15 cellular contexts compared by ENCODE assay signal in genomic region chr3:103085465-103085864, GRCh38.
DNase-seq lines count a peak whose midpoint lies in the region; ATAC-seq and TF ChIP-seq lines count a peak whose summit lies in the region.
"Had no signal": no experiment of that assay in that cellular context is flagged by ENCODE, and none has a peak within 500 bp of the region (broad histone marks: within the 10 kb centered on the region; RNA-seq: fewer than 3 reads in every experiment).

No MANE protein-coding gene starts in this region.

- H3K79me2 ChIP-seq in hepatocyte: no peaks in the 10 kb centered on the region

- H3K27ac ChIP-seq in hepatocyte: peak overlapping the region; percentile 56
- H3K27ac ChIP-seq in caudate nucleus (ENCODE audit: low read depth, low read length): no peak overlapping the region
- H3K27ac ChIP-seq: SK-N-MC had no signal

- H3K4me3 ChIP-seq in hepatocyte: no peak overlapping the region
- H3K4me3 ChIP-seq: SK-N-MC had no signal

- H3K27me3 ChIP-seq in hepatocyte: no peaks in the 10 kb centered on the region

- no peaks in the 10 kb centered on the region for H4K20me1 ChIP-seq in hepatocyte (ENCODE audit: insufficient read depth, poor library complexity, severe bottlenecking)

- no peaks in the 10 kb centered on the region for H3K4me1 Mint-ChIP-seq in nephron progenitor cell
- H3K4me1 Mint-ChIP-seq: activated naive CD4-positive, alpha-beta T cell treated with anti-CD3 and anti-CD28 coated beads, Interleukin-2, amount 50 U/mL, for 24 hours had no signal

- no peaks in the 10 kb centered on the region for H3K36me3 Mint-ChIP-seq in nephron progenitor cell (ENCODE audit: low read depth)
- H3K36me3 Mint-ChIP-seq: activated naive CD4-positive, alpha-beta T cell treated with anti-CD3 and anti-CD28 coated beads, Interleukin-2, amount 50 U/mL, for 24 hours had no signal

- no peaks in the 10 kb centered on the region for H3K9me3 ChIP-seq in hepatocyte (ENCODE audit: low read depth)

- H3K27ac Mint-ChIP-seq in nephron progenitor cell: no peak overlapping the region
- H3K27ac Mint-ChIP-seq: activated naive CD4-positive, alpha-beta T cell treated with anti-CD3 and anti-CD28 coated beads, Interleukin-2, amount 50 U/mL, for 24 hours had no signal

- H3K9me2 ChIP-seq in hepatocyte (replicated peaks; ENCODE audit: insufficient read depth): no peaks in the 10 kb centered on the region

- TF ChIP-seq CTCF in hepatocyte (IDR thresholded peaks at IDR 0.05; ENCODE audit: poor library complexity) (no peak), nephron progenitor cell (IDR thresholded peaks at IDR 0.05) (no peak)

- DNase-seq in Caki2 (ENCODE audit: low read depth): peak; percentile 88
- peak; percentile 43 for DNase-seq in hepatocyte (ENCODE audit: low spot score)
- no peak for DNase-seq in activated effector memory CD4-positive, alpha-beta T cell treated with anti-CD3 and anti-CD28 coated beads, Interleukin-2, amount 50 U/mL, for 16 hours
- no peak for DNase-seq in caudate nucleus (lab: John Stamatoyannopoulos, UW)
- DNase-seq in nephron progenitor cell: no peak
- DNase-seq in NCI-H128 (lab: John Stamatoyannopoulos, UW; ENCODE audit: unreplicated experiment): no peak
- DNase-seq: activated CD4-positive, alpha-beta T cell treated with anti-CD3 and anti-CD28 coated beads for 4 hours; EL; left cardiac atrium; occipital lobe; stimulated activated naive CD4-positive, alpha-beta T cell had no signal

- ATAC-seq in GM21381 (IDR thresholded peaks at IDR 0.05; ENCODE audit: unreplicated experiment) (peak; percentile 51), HG03159 (IDR thresholded peaks at IDR 0.05; ENCODE audit: unreplicated experiment) (peak; percentile 69)
- ATAC-seq: left cardiac atrium had no signal

- H3K4me1 ChIP-seq in hepatocyte (ENCODE audit: insufficient read depth): peaks cover 9% of the 10 kb centered on the region

- no peaks in the 10 kb centered on the region for H3K27me3 Mint-ChIP-seq in nephron progenitor cell (ENCODE audit: low read depth, poor library complexity)
- H3K27me3 Mint-ChIP-seq: activated naive CD4-positive, alpha-beta T cell treated with anti-CD3 and anti-CD28 coated beads, Interleukin-2, amount 50 U/mL, for 24 hours had no signal

- H2AFZ ChIP-seq in hepatocyte: no peak overlapping the region

- H3K36me3 ChIP-seq in hepatocyte (replicated peaks; ENCODE audit: insufficient read depth, low read depth): no peaks in the 10 kb centered on the region

- no peaks in the 10 kb centered on the region for H3K9me3 Mint-ChIP-seq in nephron progenitor cell
- H3K9me3 Mint-ChIP-seq: activated naive CD4-positive, alpha-beta T cell treated with anti-CD3 and anti-CD28 coated beads, Interleukin-2, amount 50 U/mL, for 24 hours had no signal

- H3K4me3 Mint-ChIP-seq in nephron progenitor cell: no peak overlapping the region
- H3K4me3 Mint-ChIP-seq: activated naive CD4-positive, alpha-beta T cell treated with anti-CD3 and anti-CD28 coated beads, Interleukin-2, amount 50 U/mL, for 24 hours had no signal

- no peak overlapping the region for H3K4me2 ChIP-seq in hepatocyte

- in situ Hi-C loops in Caki2 (cut with HindIII; ENCODE audit: low pct_unique_long_range_greater_than_20kb, low sequenced_read_pairs): no loop called here

Comparison
In these comparisons a context has a peak if more than half of its experiments do, and no peak if none do; other contexts are left out.
1. DNase-seq: peak in Caki2 (single experiment) and hepatocyte (single experiment); none in activated effector memory CD4-positive, alpha-beta T cell treated with anti-CD3 and anti-CD28 coated beads, Interleukin-2, amount 50 U/mL, for 16 hours (single experiment), caudate nucleus (0 of 61), nephron progenitor cell (single experiment) and NCI-H128 (single experiment).